In the genomic region with DNA sequence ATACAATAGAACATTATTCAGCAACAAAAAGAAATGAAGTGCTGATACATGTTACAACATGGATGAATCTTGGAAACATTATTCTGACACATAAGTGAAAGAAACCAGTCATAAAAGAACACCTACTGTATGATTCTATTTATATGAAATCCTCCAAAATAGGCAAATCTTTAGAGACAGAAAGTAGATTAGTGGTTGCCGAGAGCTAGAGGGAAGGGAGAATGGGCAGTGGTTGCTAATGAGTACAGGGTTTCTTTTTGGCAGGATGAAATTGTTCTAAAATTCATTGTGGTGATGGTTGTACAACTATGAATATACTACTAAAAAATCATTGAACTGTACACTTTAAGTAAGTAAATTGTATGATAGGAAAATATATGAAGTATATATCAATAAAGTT, we compare ENCODE assay signal across 28 cellular contexts.
"Had no signal": no experiment of that assay in that cellular context is flagged by ENCODE, and none has a peak within 500 bp of the region (broad histone marks: within the 10 kb centered on the region; RNA-seq: fewer than 3 reads in every experiment).

No MANE protein-coding gene starts in this region.

- H3K4me1 Mint-ChIP-seq: activated CD4-positive, alpha-beta memory T cell treated with anti-CD3 and anti-CD28 coated beads, Interleukin-2, amount 10 ng/mL, durations not matched to agents 7 days and 5 days; activated CD4-positive, alpha-beta T cell treated with anti-CD3 and anti-CD28 coated beads, Interleukin-2, amount 10 ng/mL, durations not matched to agents 7 days and 5 days; activated naive CD8-positive, alpha-beta T cell treated with anti-CD3 and anti-CD28 coated beads, Interleukin-2, amount 50 U/mL, for 24 hours; activated T-helper 17 cell treated with anti-CD3 and anti-CD28 coated beads, Interleukin-2, amount 50 U/mL, for 72 hours; stimulated activated naive B cell treated with anti-CD40 and anti-IgM and Interleukin-4, amounts not matched to agents 10 μg/mL and 1 μg/mL and 100 μg/mL, for 72 hours; WTC11 had no signal

- H3K27ac Mint-ChIP-seq: activated CD4-positive, alpha-beta memory T cell treated with anti-CD3 and anti-CD28 coated beads, Interleukin-2, amount 10 ng/mL, durations not matched to agents 7 days and 5 days; activated CD4-positive, alpha-beta T cell treated with anti-CD3 and anti-CD28 coated beads, Interleukin-2, amount 10 ng/mL, durations not matched to agents 7 days and 5 days; activated naive CD8-positive, alpha-beta T cell treated with anti-CD3 and anti-CD28 coated beads, Interleukin-2, amount 50 U/mL, for 24 hours; activated T-helper 17 cell treated with anti-CD3 and anti-CD28 coated beads, Interleukin-2, amount 50 U/mL, for 72 hours; effector memory CD8-positive, alpha-beta T cell; natural killer cell treated with Interleukin-12 subunit alpha and Interleukin-12 subunit beta and Interleukin-15 and Interleukin-18, amount 100 ng/mL, for 72 hours; stimulated activated naive B cell treated with anti-CD40 and anti-IgM and Interleukin-4, amounts not matched to agents 10 μg/mL and 1 μg/mL and 100 μg/mL, for 72 hours; WTC11 had no signal

- DNase-seq: activated CD4-positive, alpha-beta memory T cell treated with anti-CD3 and anti-CD28 coated beads, Interleukin-2, amount 10 ng/mL, durations not matched to agents 7 days and 5 days; activated CD4-positive, alpha-beta T cell treated with anti-CD3 and anti-CD28 coated beads for 1 hour; activated CD4-positive, alpha-beta T cell treated with anti-CD3 and anti-CD28 coated beads, Interleukin-2, amount 10 ng/mL, durations not matched to agents 7 days and 5 days; activated gamma-delta T cell treated with Interleukin-2 at 50 U/mL for 16 hours; activated naive CD4-positive, alpha-beta T cell treated with anti-CD3 and anti-CD28 coated beads, Interleukin-2, amount 50 U/mL, for 16 hours; activated naive CD8-positive, alpha-beta T cell treated with anti-CD3 and anti-CD28 coated beads, Interleukin-2, amount 50 U/mL, for 24 hours; activated T-cell treated with anti-CD3 and anti-CD28 coated beads, Interleukin-2, amount 50 U/mL, for 4 hours; amygdala; caudate nucleus; cortex of kidney; effector memory CD8-positive, alpha-beta T cell; erythroblast; gastrocnemius medialis; glutamatergic neuron; left ventricle myocardium inferior; mucosa of descending colon; posterior cingulate gyrus; right cardiac atrium; stimulated activated CD4-positive, alpha-beta T cell treated with anti-CD3 and anti-CD28 coated beads, Interleukin-15, amount 100 ng/mL, for 24 hours; stimulated activated CD4-positive, alpha-beta T cell treated with anti-CD3 and anti-CD28 coated beads, Interleukin-2, amount 100 ng/mL, for 24 hours; stimulated activated naive B cell treated with anti-CD40 and anti-IgM and Interleukin-4, amounts not matched to agents 10 μg/mL and 1 μg/mL and 100 μg/mL, for 72 hours; stomach; thyroid gland; upper lobe of left lung had no signal

- H3K9me3 Mint-ChIP-seq: activated CD4-positive, alpha-beta memory T cell treated with anti-CD3 and anti-CD28 coated beads, Interleukin-2, amount 10 ng/mL, durations not matched to agents 7 days and 5 days; activated CD4-positive, alpha-beta T cell treated with anti-CD3 and anti-CD28 coated beads, Interleukin-2, amount 10 ng/mL, durations not matched to agents 7 days and 5 days; activated naive CD8-positive, alpha-beta T cell treated with anti-CD3 and anti-CD28 coated beads, Interleukin-2, amount 50 U/mL, for 24 hours; activated T-cell treated with anti-CD3 and anti-CD28 coated beads, Interleukin-2, amount 50 U/mL, for 4 hours; activated T-helper 17 cell treated with anti-CD3 and anti-CD28 coated beads, Interleukin-2, amount 50 U/mL, for 72 hours; effector memory CD8-positive, alpha-beta T cell; natural killer cell treated with Interleukin-12 subunit alpha and Interleukin-12 subunit beta and Interleukin-15 and Interleukin-18, amount 100 ng/mL, for 72 hours; stimulated activated naive B cell treated with anti-CD40 and anti-IgM and Interleukin-4, amounts not matched to agents 10 μg/mL and 1 μg/mL and 100 μg/mL, for 72 hours; WTC11 had no signal

- ATAC-seq: activated naive CD8-positive, alpha-beta T cell treated with anti-CD3 and anti-CD28 coated beads, Interleukin-2, amount 50 U/mL, for 24 hours; activated T-cell treated with anti-CD3 and anti-CD28 coated beads, Interleukin-2, amount 50 U/mL, for 4 hours; activated T-helper 17 cell treated with anti-CD3 and anti-CD28 coated beads, Interleukin-2, amount 50 U/mL, for 72 hours; effector memory CD8-positive, alpha-beta T cell; gastrocnemius medialis; mucosa of descending colon; natural killer cell treated with Interleukin-12 subunit alpha and Interleukin-12 subunit beta and Interleukin-15 and Interleukin-18, amount 100 ng/mL, for 72 hours; right cardiac atrium; stimulated activated naive B cell treated with anti-CD40 and anti-IgM and Interleukin-4, amounts not matched to agents 10 μg/mL and 1 μg/mL and 100 μg/mL, for 72 hours; WTC11 had no signal

- FAIRE-seq: islet of Langerhans had no signal

- H3K36me3 Mint-ChIP-seq: natural killer cell treated with Interleukin-12 subunit alpha and Interleukin-12 subunit beta and Interleukin-15 and Interleukin-18, amount 100 ng/mL, for 72 hours; stimulated activated naive B cell treated with anti-CD40 and anti-IgM and Interleukin-4, amounts not matched to agents 10 μg/mL and 1 μg/mL and 100 μg/mL, for 72 hours; WTC11 had no signal

- H3K4me3 Mint-ChIP-seq: activated CD4-positive, alpha-beta memory T cell treated with anti-CD3 and anti-CD28 coated beads, Interleukin-2, amount 10 ng/mL, durations not matched to agents 7 days and 5 days; activated CD4-positive, alpha-beta T cell treated with anti-CD3 and anti-CD28 coated beads, Interleukin-2, amount 10 ng/mL, durations not matched to agents 7 days and 5 days; activated naive CD8-positive, alpha-beta T cell treated with anti-CD3 and anti-CD28 coated beads, Interleukin-2, amount 50 U/mL, for 24 hours; activated T-cell treated with anti-CD3 and anti-CD28 coated beads, Interleukin-2, amount 50 U/mL, for 4 hours; activated T-helper 17 cell treated with anti-CD3 and anti-CD28 coated beads, Interleukin-2, amount 50 U/mL, for 72 hours; effector memory CD8-positive, alpha-beta T cell; natural killer cell treated with Interleukin-12 subunit alpha and Interleukin-12 subunit beta and Interleukin-15 and Interleukin-18, amount 100 ng/mL, for 72 hours; stimulated activated naive B cell treated with anti-CD40 and anti-IgM and Interleukin-4, amounts not matched to agents 10 μg/mL and 1 μg/mL and 100 μg/mL, for 72 hours; WTC11 had no signal
